In the genomic region with DNA sequence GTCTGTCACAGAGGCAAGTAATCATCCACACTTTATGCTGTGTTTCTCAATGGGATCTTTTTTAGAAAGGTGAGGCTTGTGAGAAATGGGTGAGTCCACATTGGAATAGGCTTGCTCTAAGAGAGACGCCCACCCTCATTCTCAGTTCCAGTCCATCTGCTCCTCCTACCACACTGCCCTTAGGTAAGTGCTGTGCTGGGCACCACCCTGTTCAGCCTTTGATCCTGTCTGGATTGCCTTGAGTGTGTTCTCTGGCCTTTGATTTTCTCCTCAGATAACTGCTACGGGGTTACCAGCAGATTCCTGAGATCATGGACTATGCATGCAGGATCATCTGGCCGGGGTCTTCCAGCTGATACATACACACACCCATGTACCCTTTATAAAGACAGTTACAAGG, we compare ENCODE assay signal across 22 cellular contexts.
"Had no signal": no experiment of that assay in that cellular context is flagged by ENCODE, and none has a peak within 500 bp of the region (broad histone marks: within the 10 kb centered on the region; RNA-seq: fewer than 3 reads in every experiment).

No MANE protein-coding gene starts in this region.

- H3K27me3 Mint-ChIP-seq: naive B cell; progenitor cell of endocrine pancreas; stimulated activated naive CD8-positive, alpha-beta T cell treated with anti-CD3 and anti-CD28 coated beads, Interleukin-15, Interleukin-2, amounts not matched to agents 100 ng/mL and 50 ng/mL, for 24 hours had no signal

- H3K27me3 ChIP-seq: heart right ventricle, hepatocyte, ovary, right atrium auricular region, spleen, suprapubic skin, tibial artery, upper lobe of left lung, vagina had no signal

- H3K9me3 ChIP-seq: heart right ventricle, left ventricle myocardium inferior, ovary, right atrium auricular region, spleen, suprapubic skin, thoracic aorta, tibial artery, upper lobe of left lung, vagina had no signal

- H3K79me2 ChIP-seq: hepatocyte had no signal

- H2AFZ ChIP-seq: hepatocyte had no signal

- DNase-seq: heart right ventricle; kidney; left ventricle myocardium inferior; naive B cell; natural killer cell; ovary; spleen; stimulated activated CD4-positive, alpha-beta T cell treated with anti-CD3 and anti-CD28 coated beads, Interleukin-4, amount 100 ng/mL, for 24 hours; stimulated activated naive CD4-positive, alpha-beta T cell; tibial artery; upper lobe of left lung had no signal

- H3K9me3 Mint-ChIP-seq: naive B cell; natural killer cell; stimulated activated effector memory CD8-positive, alpha-beta T cell treated with anti-CD3 and anti-CD28 coated beads, Interleukin-12 subunit alpha, Interleukin-12 subunit beta, amount 100 ng/mL, for 72 hours; stimulated activated naive CD8-positive, alpha-beta T cell treated with anti-CD3 and anti-CD28 coated beads, Interleukin-15, Interleukin-2, amounts not matched to agents 100 ng/mL and 50 ng/mL, for 24 hours had no signal

- H3K4me1 Mint-ChIP-seq: naive B cell had no signal

- H3K4me3 Mint-ChIP-seq: naive B cell; natural killer cell; stimulated activated effector memory CD8-positive, alpha-beta T cell treated with anti-CD3 and anti-CD28 coated beads, Interleukin-12 subunit alpha, Interleukin-12 subunit beta, amount 100 ng/mL, for 72 hours; stimulated activated naive CD8-positive, alpha-beta T cell treated with anti-CD3 and anti-CD28 coated beads, Interleukin-15, Interleukin-2, amounts not matched to agents 100 ng/mL and 50 ng/mL, for 24 hours had no signal

- H3K27ac ChIP-seq: heart right ventricle, hepatocyte, left ventricle myocardium inferior, ovary, right atrium auricular region, skin epidermis, spleen, suprapubic skin, thoracic aorta, tibial artery, upper lobe of left lung, vagina had no signal

- H3K4me2 ChIP-seq: hepatocyte had no signal

- H3K36me3 Mint-ChIP-seq: natural killer cell had no signal

- H3K36me3 ChIP-seq: ovary, right atrium auricular region, thoracic aorta, vagina had no signal

- FAIRE-seq: kidney had no signal

- H3K4me1 ChIP-seq: right atrium auricular region, suprapubic skin had no signal

- H3K4me3 ChIP-seq: heart right ventricle, hepatocyte, left ventricle myocardium inferior, lung, ovary, right atrium auricular region, skin epidermis, spleen, suprapubic skin, thoracic aorta, tibial artery, upper lobe of left lung, vagina had no signal

- H3K27ac Mint-ChIP-seq: natural killer cell; progenitor cell of endocrine pancreas; stimulated activated effector memory CD8-positive, alpha-beta T cell treated with anti-CD3 and anti-CD28 coated beads, Interleukin-12 subunit alpha, Interleukin-12 subunit beta, amount 100 ng/mL, for 72 hours; stimulated activated naive CD8-positive, alpha-beta T cell treated with anti-CD3 and anti-CD28 coated beads, Interleukin-15, Interleukin-2, amounts not matched to agents 100 ng/mL and 50 ng/mL, for 24 hours had no signal

- ATAC-seq: heart right ventricle; natural killer cell; sciatic nerve; stimulated activated effector memory CD8-positive, alpha-beta T cell treated with anti-CD3 and anti-CD28 coated beads, Interleukin-12 subunit alpha, Interleukin-12 subunit beta, amount 100 ng/mL, for 72 hours had no signal
